10 cellular contexts compared by ENCODE assay signal in genomic region chr10:35416628-35417625, GRCh38.
DNase-seq lines count a peak whose midpoint lies in the region; ATAC-seq and TF ChIP-seq lines count a peak whose summit lies in the region.
"Had no signal": no experiment of that assay in that cellular context is flagged by ENCODE, and none has a peak within 500 bp of the region (broad histone marks: within the 10 kb centered on the region; RNA-seq: fewer than 3 reads in every experiment).

No MANE protein-coding gene starts in this region.

- H3K4me1 ChIP-seq in DND-41 (ENCODE audit: insufficient read depth, low read length), result 0 out of 2 replicates have a peak, but pooled peaks cover 4% of the 10 kb centered on the region
- H3K4me1 ChIP-seq in naive thymus-derived CD4-positive, alpha-beta T cell (ENCODE audit: control insufficient read depth in 2 of 2, insufficient read depth in 2 of 2, low read length in 2 of 2), result peaks cover 0 to 31% of the 10 kb centered on the region in 2 donors
- H3K4me1 ChIP-seq: prostate gland had no signal

- peaks cover 74% of the 10 kb centered on the region for H4K20me1 ChIP-seq in DND-41 (ENCODE audit: insufficient read depth, low read length)

- CTCF ChIA-PET in naive thymus-derived CD4-positive, alpha-beta T cell (lab: Charles Lee), result no interaction called here

- no peak overlapping the region for H2AFZ ChIP-seq in DND-41 (ENCODE audit: low read depth, low read length)

- H3K4me2 ChIP-seq in DND-41 (ENCODE audit: insufficient read depth, low read length), result no peak overlapping the region

- H3K4me3 ChIP-seq in DND-41 (ENCODE audit: low read depth in 1 of 2, low read length in 2 of 2), result no peak overlapping the region
- no peak overlapping the region for H3K4me3 ChIP-seq in naive thymus-derived CD4-positive, alpha-beta T cell (ENCODE audit: low read length)
- H3K4me3 ChIP-seq: prostate gland had no signal

- peaks cover 88% of the 10 kb centered on the region for H3K79me2 ChIP-seq in DND-41 (ENCODE audit: insufficient read depth, low read length)

- H3K4me1 Mint-ChIP-seq in activated naive CD8-positive, alpha-beta T cell treated with anti-CD3 and anti-CD28 coated beads for 36 hours, result peaks cover 60% of the 10 kb centered on the region
- peaks cover 0 to 68% (median 40%) of the 10 kb centered on the region in 7 donors for H3K4me1 Mint-ChIP-seq in naive thymus-derived CD4-positive, alpha-beta T cell

- peak; percentile 17 for TF ChIP-seq CTCF in DND-41 (IDR thresholded peaks at IDR 0.05; ENCODE audit: borderline replicate concordance, extremely low read depth, low read length, poor library complexity, severe bottlenecking)

- H3K36me3 ChIP-seq in DND-41 (ENCODE audit: insufficient read depth, low read length), result no peaks in the 10 kb centered on the region
- no peaks in the 10 kb centered on the region for H3K36me3 ChIP-seq in naive thymus-derived CD4-positive, alpha-beta T cell (ENCODE audit: control insufficient read depth in 2 of 3, insufficient read depth in 3 of 3, low read length in 3 of 3)
- H3K36me3 ChIP-seq: prostate gland had no signal

- H3K4me3 Mint-ChIP-seq in activated naive CD8-positive, alpha-beta T cell treated with anti-CD3 and anti-CD28 coated beads for 36 hours, result no peak overlapping the region
- H3K4me3 Mint-ChIP-seq in naive thymus-derived CD4-positive, alpha-beta T cell, result peak overlapping the region in 2 of 10 donors; percentile 11 to 46

- POLR2A ChIA-PET in naive thymus-derived CD4-positive, alpha-beta T cell (lab: Charles Lee), result no interaction called here

- no peak overlapping the region for H3K27ac ChIP-seq in DND-41 (ENCODE audit: low read length)
- H3K27ac ChIP-seq in naive thymus-derived CD4-positive, alpha-beta T cell (ENCODE audit: low read depth, low read length), result no peak overlapping the region
- H3K27ac ChIP-seq: prostate gland had no signal

- no peaks in the 10 kb centered on the region for H3K9me3 ChIP-seq in DND-41 (ENCODE audit: insufficient read depth, low read length, severe bottlenecking)
- H3K9me3 ChIP-seq in naive thymus-derived CD4-positive, alpha-beta T cell (ENCODE audit: control insufficient read depth in 2 of 3, low read length in 3 of 3), result no peaks in the 10 kb centered on the region
- H3K9me3 ChIP-seq: prostate gland had no signal

- DNase-seq in DND-41 (peak; percentile 24), NCI-H1092 (lab: John Stamatoyannopoulos, UW) (peak; percentile 16)
- no peak for DNase-seq in activated naive CD8-positive, alpha-beta T cell treated with anti-CD3 and anti-CD28 coated beads for 36 hours
- no peak for DNase-seq in naive thymus-derived CD4-positive, alpha-beta T cell
- DNase-seq in activated CD4-positive, alpha-beta T cell treated with anti-CD3 and anti-CD28 coated beads for 4 hours, result no peak
- DNase-seq in activated naive CD4-positive, alpha-beta T cell treated with anti-CD3 and anti-CD28 coated beads, Interleukin-2, amount 50 U/mL, for 16 hours, result no peak
- DNase-seq: activated CD8-positive, alpha-beta memory T cell treated with anti-CD3 and anti-CD28 coated beads, Interleukin-2, amount 50 U/mL, for 4 hours had no signal

- peak overlapping the region; percentile 31 for H3K27ac Mint-ChIP-seq in activated naive CD8-positive, alpha-beta T cell treated with anti-CD3 and anti-CD28 coated beads for 36 hours
- peak overlapping the region in 6 of 9 donors; percentile 62 to 72 (median 70) for H3K27ac Mint-ChIP-seq in naive thymus-derived CD4-positive, alpha-beta T cell

- peaks cover 3% of the 10 kb centered on the region for H3K36me3 Mint-ChIP-seq in activated naive CD8-positive, alpha-beta T cell treated with anti-CD3 and anti-CD28 coated beads for 36 hours
- H3K36me3 Mint-ChIP-seq in naive thymus-derived CD4-positive, alpha-beta T cell, result no peaks in the 10 kb centered on the region

- H3K27me3 Mint-ChIP-seq in activated naive CD8-positive, alpha-beta T cell treated with anti-CD3 and anti-CD28 coated beads for 36 hours, result no peaks in the 10 kb centered on the region
- H3K27me3 Mint-ChIP-seq in naive thymus-derived CD4-positive, alpha-beta T cell, result no peaks in the 10 kb centered on the region

- peak; percentile 58 for ATAC-seq in DND-41 (ENCODE audit: insufficient read depth, low read depth)
- ATAC-seq in naive thymus-derived CD4-positive, alpha-beta T cell, result no peak
- ATAC-seq in GM19467 (IDR thresholded peaks at IDR 0.05; ENCODE audit: unreplicated experiment), result no peak
- no peak for ATAC-seq in HG03025 (IDR thresholded peaks at IDR 0.05; ENCODE audit: low FRiP score, unreplicated experiment)

- H3K9ac ChIP-seq in DND-41 (ENCODE audit: low read depth, low read length), result no peak overlapping the region

- intact Hi-C loops in naive thymus-derived CD4-positive, alpha-beta T cell (cut with micrococcal nuclease), result no loop called here

- no peaks in the 10 kb centered on the region for H3K27me3 ChIP-seq in DND-41 (ENCODE audit: insufficient read depth, low read length, poor library complexity)
- H3K27me3 ChIP-seq in naive thymus-derived CD4-positive, alpha-beta T cell (ENCODE audit: control insufficient read depth in 2 of 2, insufficient read depth in 2 of 2, low read length in 2 of 2), result no peaks in the 10 kb centered on the region

- H3K9me3 Mint-ChIP-seq in activated naive CD8-positive, alpha-beta T cell treated with anti-CD3 and anti-CD28 coated beads for 36 hours, result no peaks in the 10 kb centered on the region
- H3K9me3 Mint-ChIP-seq in naive thymus-derived CD4-positive, alpha-beta T cell, result no peaks in the 10 kb centered on the region

Comparison
In these comparisons a context has a peak if more than half of its experiments do, and no peak if none do; other contexts are left out.
1. DNase-seq: peak in DND-41 (single experiment) and NCI-H1092 (single experiment); none in activated naive CD8-positive, alpha-beta T cell treated with anti-CD3 and anti-CD28 coated beads for 36 hours (single experiment), naive thymus-derived CD4-positive, alpha-beta T cell (0 of 9), activated CD4-positive, alpha-beta T cell treated with anti-CD3 and anti-CD28 coated beads for 4 hours (0 of 2) and activated naive CD4-positive, alpha-beta T cell treated with anti-CD3 and anti-CD28 coated beads, Interleukin-2, amount 50 U/mL, for 16 hours (single experiment).